1 cellular context compared by ENCODE assay signal in the genomic region with DNA sequence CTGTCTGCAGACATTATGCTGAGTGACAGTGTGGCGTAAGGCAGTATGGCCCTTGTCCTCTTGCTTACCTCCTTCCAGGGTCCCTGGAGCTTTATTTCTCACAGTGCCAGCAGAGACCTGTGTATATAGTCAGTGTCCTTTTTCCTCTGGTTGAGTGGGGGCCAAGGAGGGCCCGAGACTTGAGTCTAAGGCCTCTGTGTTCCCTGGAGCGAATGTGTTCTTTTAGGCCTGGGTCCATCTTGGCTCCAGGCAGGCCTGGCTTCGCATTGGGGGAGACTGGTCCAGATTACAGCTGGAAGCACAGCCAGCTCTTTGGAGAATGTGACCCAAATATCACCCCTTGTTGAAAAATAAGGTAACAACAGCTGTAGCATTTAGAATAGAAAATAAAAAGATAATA.
TF ChIP-seq lines count a peak whose summit lies in the region.

No MANE protein-coding gene starts in this region.

TF ChIP-seq in K562, 482 proteins besides CTCF, POLR2A, EP300 and RAD21:
- TF ChIP-seq ZNF41 (CRISPR knock-in tag; conservative IDR thresholded peaks at IDR 0.05), result no peak
- TF ChIP-seq, protein P1, sequence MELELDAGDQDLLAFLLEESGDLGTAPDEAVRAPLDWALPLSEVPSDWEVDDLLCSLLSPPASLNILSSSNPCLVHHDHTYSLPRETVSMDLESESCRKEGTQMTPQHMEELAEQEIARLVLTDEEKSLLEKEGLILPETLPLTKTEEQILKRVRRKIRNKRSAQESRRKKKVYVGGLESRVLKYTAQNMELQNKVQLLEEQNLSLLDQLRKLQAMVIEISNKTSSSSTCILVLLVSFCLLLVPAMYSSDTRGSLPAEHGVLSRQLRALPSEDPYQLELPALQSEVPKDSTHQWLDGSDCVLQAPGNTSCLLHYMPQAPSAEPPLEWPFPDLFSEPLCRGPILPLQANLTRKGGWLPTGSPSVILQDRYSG (tag; conservative IDR thresholded peaks at IDR 0.05; ENCODE audit: low read depth), result no peak
TF ChIP-seq in K562: peak in this region for 0.
